In the genomic region with DNA sequence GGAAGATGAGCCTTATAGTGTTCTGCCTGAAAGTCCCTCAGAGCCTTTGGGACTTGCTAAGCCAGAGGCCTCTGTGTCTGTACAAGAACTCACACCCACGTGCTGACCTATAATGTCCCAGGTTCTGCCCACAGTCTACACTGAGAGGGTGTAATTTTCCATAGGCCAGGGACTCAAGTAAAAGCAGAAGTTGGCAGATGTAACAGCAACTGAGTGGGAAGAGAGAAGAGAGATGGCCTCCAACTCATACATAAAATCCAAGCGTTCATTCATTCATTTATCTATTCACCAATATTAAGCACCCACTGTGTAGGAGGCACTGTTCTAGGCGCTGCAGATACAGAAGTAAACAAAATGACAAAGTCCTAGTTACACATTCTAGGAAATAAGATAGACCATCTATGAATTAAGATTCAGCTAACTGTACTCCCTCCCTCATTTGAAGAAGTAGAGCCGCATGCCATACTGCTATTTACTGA, we compare ENCODE assay signal across 10 cellular contexts. TPM values are rescaled to one million over a fixed set of nuclear protein-coding genes. Genes with fewer than 3 reads are reported as not detected.
A peak's percentile ranks its signal among the peaks of the same experiment; 100 is the strongest.
DNase-seq lines count a peak whose midpoint lies in the region; ATAC-seq, FAIRE-seq and TF ChIP-seq lines count a peak whose summit lies in the region.
"Had no signal": no experiment of that assay in that cellular context is flagged by ENCODE, and none has a peak within 500 bp of the region (broad histone marks: within the 10 kb centered on the region; RNA-seq: fewer than 3 reads in every experiment).

No MANE protein-coding gene starts in this region.

- FAIRE-seq in D721Med (lab: Jason Lieb, UNC), result no peak

- H2AFZ ChIP-seq in SK-N-SH (ENCODE audit: low read depth), result no peak overlapping the region
- H2AFZ ChIP-seq in mammary epithelial cell (ENCODE audit: low read depth, low read length), result no peak overlapping the region
- H2AFZ ChIP-seq: parathyroid adenoma had no signal

- BruUV-seq in mammary epithelial cell (replicated peaks; lab: Mats Ljungman, UMichigan), result no TSS peak

- H4K20me1 ChIP-seq in SK-N-SH (ENCODE audit: insufficient read depth), result no peaks in the 10 kb centered on the region
- no peaks in the 10 kb centered on the region for H4K20me1 ChIP-seq in mammary epithelial cell (ENCODE audit: insufficient read depth, low read length)

- H3K4me2 ChIP-seq in SK-N-SH (no peak overlapping the region), mammary epithelial cell (ENCODE audit: insufficient read depth, low read depth, low read length) (no peak overlapping the region)

- CTCF ChIA-PET in SK-N-SH (lab: Yijun Ruan, JAX), result interaction anchor here (1.4 kb wide), 2 partner anchors 14 to 16 kb away, joined by 3 to 5 read pairs; no protein-coding TSS in a partner anchor
- CTCF ChIA-PET in mammary epithelial cell (lab: Charles Lee; ENCODE audit: low non-redundant PET), result no interaction called here

- no peaks in the 10 kb centered on the region for H3K36me3 Mint-ChIP-seq in activated T-helper 2 cell treated with anti-CD3 and anti-CD28 coated beads, Interferon-gamma antibody, Interleukin-2, Interleukin-4, amounts not matched to agents 10 μg/mL and 5 μg/mL and 100 μg/mL, durations not matched to agents 14 hours and 24 hours and 36 hours (ENCODE audit: low read depth)

- peak overlapping the region; percentile 91 for H3K27ac Mint-ChIP-seq in activated T-helper 2 cell treated with anti-CD3 and anti-CD28 coated beads, Interferon-gamma antibody, Interleukin-2, Interleukin-4, amounts not matched to agents 10 μg/mL and 5 μg/mL and 100 μg/mL, durations not matched to agents 14 hours and 24 hours and 36 hours

- H3K27me3 Mint-ChIP-seq in activated T-helper 2 cell treated with anti-CD3 and anti-CD28 coated beads, Interferon-gamma antibody, Interleukin-2, Interleukin-4, amounts not matched to agents 10 μg/mL and 5 μg/mL and 100 μg/mL, durations not matched to agents 14 hours and 24 hours and 36 hours (ENCODE audit: low read depth), result no peaks in the 10 kb centered on the region

- H3K4me1 ChIP-seq in SK-N-SH (ENCODE audit: control insufficient read depth in 1 of 2, insufficient read depth in 2 of 2, low read depth in 1 of 2, low read length in 1 of 2) (peaks cover 0 to 4% of the 10 kb centered on the region in 2 experiments; a peak in 2 of 4 replicates), mammary epithelial cell (ENCODE audit: insufficient read depth, low read length) (peaks cover 5% of the 10 kb centered on the region)
- H3K4me1 ChIP-seq: parathyroid adenoma had no signal

- in situ Hi-C loops in mammary epithelial cell (cut with MboI; ENCODE audit: low sequenced_read_pairs in 2 of 2), result loop anchor here in 1 of 2 donors (25.0 kb wide), 1 partner anchor 238 kb away; a partner anchor contains a TSS

- POLR2A ChIA-PET in SK-N-SH (lab: Yijun Ruan, JAX), result no interaction called here

- no peak overlapping the region for H3K4me3 ChIP-seq in SK-N-SH (ENCODE audit: low read depth in 2 of 2, low read length in 1 of 2)
- H3K4me3 ChIP-seq in mammary epithelial cell (replicated peaks in 1 of 3; ENCODE audit: insufficient read depth in 1 of 3, low read depth in 2 of 3, low read length in 3 of 3), result no peak overlapping the region

- H3K36me3 ChIP-seq in SK-N-SH (replicated peaks in 1 of 2; ENCODE audit: control insufficient read depth in 1 of 2, insufficient read depth in 2 of 2, low read length in 1 of 2) (no peaks in the 10 kb centered on the region), mammary epithelial cell (ENCODE audit: insufficient read depth, low read length) (no peaks in the 10 kb centered on the region)

- no peaks in the 10 kb centered on the region for H3K9me2 ChIP-seq in SK-N-SH

- intact Hi-C loops in activated T-helper 2 cell treated with anti-CD3 and anti-CD28 coated beads, Interferon-gamma antibody, Interleukin-2, Interleukin-4, amounts not matched to agents 10 μg/mL and 5 μg/mL and 100 μg/mL, durations not matched to agents 14 hours and 24 hours and 36 hours (cut with micrococcal nuclease), result loop anchor here (1.0 to 2.0 kb wide), 6 partner anchors 9 to 675 kb away; a partner anchor contains a TSS
- intact Hi-C loops in mammary epithelial cell (cut with micrococcal nuclease), result no loop called here

- H3K27ac ChIP-seq in SK-N-SH (ENCODE audit: low read depth in 2 of 2, low read length in 1 of 2) (no peak overlapping the region), mammary epithelial cell (ENCODE audit: insufficient read depth, low read depth, low read length) (no peak overlapping the region)
- H3K27ac ChIP-seq: parathyroid adenoma had no signal

- TF ChIP-seq CTCF in D721Med (IDR thresholded peaks at IDR 0.05; ENCODE audit: insufficient read depth, missing control alignments) (no peak), SK-N-SH (IDR thresholded peaks at IDR 0.05) (no peak), mammary epithelial cell (conservative IDR thresholded peaks at IDR 0.05 in 1 of 2, IDR thresholded peaks at IDR 0.05 in 1 of 2; ENCODE audit: extremely low read depth in 1 of 2, insufficient read depth in 1 of 2, low read depth in 1 of 2, low read length in 2 of 2) (no peak)

- no peaks in the 10 kb centered on the region for H3F3A ChIP-seq in SK-N-SH (replicated peaks; ENCODE audit: insufficient read depth)

- peak; percentile 65 to 67 for DNase-seq in AML-193 (lab: John Stamatoyannopoulos, UW)
- DNase-seq in activated T-helper 2 cell treated with anti-CD3 and anti-CD28 coated beads, Interferon-gamma antibody, Interleukin-2, Interleukin-4, amounts not matched to agents 10 μg/mL and 5 μg/mL and 100 μg/mL, durations not matched to agents 14 hours and 24 hours and 36 hours (ENCODE audit: low spot score), result no peak
- no peak for DNase-seq in D721Med (ENCODE audit: insufficient read length, low spot score)
- no peak for DNase-seq in cerebellum (ENCODE audit: low spot score)
- no peak for DNase-seq in SK-N-SH
- no peak for DNase-seq in mammary epithelial cell
- DNase-seq: dermis blood vessel endothelial cell had no signal

- H3K4me3 Mint-ChIP-seq in activated T-helper 2 cell treated with anti-CD3 and anti-CD28 coated beads, Interferon-gamma antibody, Interleukin-2, Interleukin-4, amounts not matched to agents 10 μg/mL and 5 μg/mL and 100 μg/mL, durations not matched to agents 14 hours and 24 hours and 36 hours (ENCODE audit: low read depth), result peak overlapping the region; percentile 26

- WGBS in SK-N-SH (ENCODE audit: low lambda C conversion rate), result 75% methylated on average over 4 of the region's 4 CpGs
- 84% methylated on average over 4 of the region's 4 CpGs for WGBS in mammary epithelial cell (ENCODE audit: low coverage, missing lambda C conversion rate)

- dilution Hi-C loops in mammary epithelial cell (cut with HindIII; ENCODE audit: low sequenced_read_pairs), result no loop called here

- H3K4me1 Mint-ChIP-seq in activated T-helper 2 cell treated with anti-CD3 and anti-CD28 coated beads, Interferon-gamma antibody, Interleukin-2, Interleukin-4, amounts not matched to agents 10 μg/mL and 5 μg/mL and 100 μg/mL, durations not matched to agents 14 hours and 24 hours and 36 hours (ENCODE audit: low read depth), result peaks cover 30% of the 10 kb centered on the region

- TF ChIP-seq EP300 in SK-N-SH (IDR thresholded peaks at IDR 0.05; ENCODE audit: borderline replicate concordance in 1 of 2, low read depth in 1 of 2, low read length in 1 of 2), result no peak

- H3K27me3 ChIP-seq in SK-N-SH (ENCODE audit: insufficient read depth) (no peaks in the 10 kb centered on the region), mammary epithelial cell (ENCODE audit: insufficient read depth, low read length) (no peaks in the 10 kb centered on the region)

- no peak for TF ChIP-seq RAD21 in SK-N-SH (IDR thresholded peaks at IDR 0.05; ENCODE audit: low read length)

- H3K9ac ChIP-seq in SK-N-SH, result no peak overlapping the region
- no peak overlapping the region for H3K9ac ChIP-seq in mammary epithelial cell (ENCODE audit: insufficient read depth, low read length)
- H3K9ac ChIP-seq: parathyroid adenoma had no signal

- ATAC-seq in GM19455 (IDR thresholded peaks at IDR 0.05; ENCODE audit: unreplicated experiment) (peak; percentile 14), HG03460 (IDR thresholded peaks at IDR 0.05; ENCODE audit: unreplicated experiment) (peak; percentile 30)

- H3K79me2 ChIP-seq in SK-N-SH (ENCODE audit: insufficient read depth) (no peaks in the 10 kb centered on the region), mammary epithelial cell (ENCODE audit: insufficient read depth, low read length) (no peaks in the 10 kb centered on the region)
- H3K79me2 ChIP-seq: parathyroid adenoma had no signal

- H3K9me3 ChIP-seq in SK-N-SH (no peaks in the 10 kb centered on the region), mammary epithelial cell (replicated peaks; ENCODE audit: insufficient read depth, low read length) (no peaks in the 10 kb centered on the region)

- peaks cover 3% of the 10 kb centered on the region for H3K9me3 Mint-ChIP-seq in activated T-helper 2 cell treated with anti-CD3 and anti-CD28 coated beads, Interferon-gamma antibody, Interleukin-2, Interleukin-4, amounts not matched to agents 10 μg/mL and 5 μg/mL and 100 μg/mL, durations not matched to agents 14 hours and 24 hours and 36 hours

TF ChIP-seq in SK-N-SH, 30 proteins besides CTCF, POLR2A, EP300 and RAD21 (continues in another document):
- no peak for TF ChIP-seq SIN3A (IDR thresholded peaks at IDR 0.05; ENCODE audit: borderline replicate concordance, low read depth, low read length)
- no peak for TF ChIP-seq ELF1 (IDR thresholded peaks at IDR 0.05)
- no peak for TF ChIP-seq POLR2AphosphoS5 (IDR thresholded peaks at IDR 0.05; ENCODE audit: low read depth, low read length)
- no peak for TF ChIP-seq GABPA (IDR thresholded peaks at IDR 0.05; ENCODE audit: low read depth)
- TF ChIP-seq EZH2phosphoT487 (IDR thresholded peaks at IDR 0.05; ENCODE audit: borderline replicate concordance, low read depth), result no peak
- TF ChIP-seq NFIC (IDR thresholded peaks at IDR 0.05; ENCODE audit: borderline replicate concordance), result no peak
- no peak for TF ChIP-seq TCF12 (IDR thresholded peaks at IDR 0.05)
- TF ChIP-seq FOSL2 (IDR thresholded peaks at IDR 0.05; ENCODE audit: borderline replicate concordance, low read depth), result no peak
- TF ChIP-seq SMC3 (IDR thresholded peaks at IDR 0.05; ENCODE audit: low read depth, low read length), result no peak
- TF ChIP-seq FOXM1 (IDR thresholded peaks at IDR 0.05; ENCODE audit: low read depth), result no peak

RNA-seq across cellular contexts. Expression of a gene that starts 41.7 kb away (rescaled TPM):
- total RNA-seq in activated T-helper 2 cell treated with anti-CD3 and anti-CD28 coated beads, Interferon-gamma antibody, Interleukin-2, Interleukin-4, amounts not matched to agents 10 μg/mL and 5 μg/mL and 100 μg/mL, durations not matched to agents 14 hours and 24 hours and 36 hours, result 13.1 and 14.8 TPM in 2 replicates
- total RNA-seq in cerebellum (32.5 TPM), mammary epithelial cell (10 to 100 TPM; 10.0 to 10.4 TPM)
- polyA plus RNA-seq in SK-N-SH (2012; rRNA removed) (7.4 and 11.2 TPM in 2 replicates), mammary epithelial cell (3.2 TPM)
- 4.4 and 4.6 TPM in 2 replicates for polyA plus RNA-seq in SK-N-SH (2012; cell fraction: cytosol; rRNA removed)
- 18.5 and 41.5 TPM in 2 replicates for polyA plus RNA-seq in SK-N-SH (2012; cell fraction: nucleus; rRNA removed)
- 10.6 TPM for polyA minus RNA-seq in mammary epithelial cell

Comparison
In these comparisons a context has a peak if more than half of its experiments do, and no peak if none do; other contexts are left out.
1. DNase-seq: peak in AML-193 (2 of 2); none in activated T-helper 2 cell treated with anti-CD3 and anti-CD28 coated beads, Interferon-gamma antibody, Interleukin-2, Interleukin-4, amounts not matched to agents 10 μg/mL and 5 μg/mL and 100 μg/mL, durations not matched to agents 14 hours and 24 hours and 36 hours (single experiment), D721Med (single experiment), cerebellum (single experiment), SK-N-SH (single experiment) and mammary epithelial cell (single experiment).